9 cellular contexts compared by ENCODE assay signal in the genomic region with DNA sequence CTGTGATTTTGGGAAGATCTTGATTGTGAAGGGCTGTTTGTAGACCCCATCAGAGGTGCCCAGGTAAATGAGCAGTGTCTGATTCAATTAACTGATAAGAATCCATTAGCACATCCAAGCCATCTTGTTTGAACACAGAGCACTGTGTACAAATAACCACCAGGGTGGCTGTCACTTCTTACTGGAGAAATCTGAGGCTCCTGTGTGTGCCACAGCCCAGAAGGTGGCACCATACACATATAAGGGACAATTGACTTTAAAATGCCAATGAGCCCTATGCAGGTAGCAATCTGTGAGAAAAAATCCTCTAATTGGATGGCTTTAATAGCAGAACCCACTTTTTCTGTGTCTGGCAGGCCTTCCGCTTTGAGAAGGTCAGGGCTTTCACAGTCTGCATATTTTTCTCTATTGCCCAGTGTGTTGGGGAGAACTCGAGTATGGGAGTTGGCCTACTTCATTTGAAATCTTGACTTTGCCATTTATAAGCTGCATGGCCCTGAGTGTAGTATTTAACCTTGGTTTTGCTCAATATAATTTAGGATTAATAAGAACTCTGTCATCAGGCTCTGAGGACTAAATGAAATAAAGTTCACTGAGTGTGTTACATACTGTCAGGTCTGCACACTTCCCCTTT.
DNase-seq lines count a peak whose midpoint lies in the region; ATAC-seq and TF ChIP-seq lines count a peak whose summit lies in the region.
"Had no signal": no experiment of that assay in that cellular context is flagged by ENCODE, and none has a peak within 500 bp of the region (broad histone marks: within the 10 kb centered on the region; RNA-seq: fewer than 3 reads in every experiment).

No MANE protein-coding gene starts in this region.

- intact Hi-C loops in stomach (cut with DNase I; ENCODE audit: low total_unique reads), result no loop called here

- TF ChIP-seq POLR2A in stomach (IDR thresholded peaks at IDR 0.05), result no peak

- ATAC-seq in stimulated activated effector memory CD8-positive, alpha-beta T cell treated with anti-CD3 and anti-CD28 coated beads, Interleukin-12 subunit alpha, Interleukin-12 subunit beta, amount 100 ng/mL, for 72 hours, result no peak
- ATAC-seq: CD8-positive, alpha-beta T cell had no signal

- H3K4me3 ChIP-seq in stomach, result no peak overlapping the region

- H3K27me3 ChIP-seq in stomach, result no peaks in the 10 kb centered on the region

- peak; percentile 28 to 52 for DNase-seq in NCI-H524 (lab: John Stamatoyannopoulos, UW)
- no peak for DNase-seq in NCI-H524 treated with DMSO at 0.1 percent for 48 hours (lab: John Stamatoyannopoulos, UW)
- peak; percentile 12 for DNase-seq in renal cortical epithelial cell (ENCODE audit: low read depth)
- no peak for DNase-seq in stomach
- no peak for DNase-seq in stimulated activated effector memory CD8-positive, alpha-beta T cell treated with anti-CD3 and anti-CD28 coated beads, Interleukin-12 subunit alpha, Interleukin-12 subunit beta, amount 100 ng/mL, for 72 hours (ENCODE audit: low spot score in 2 of 2)
- DNase-seq in mucosa of gallbladder (ENCODE audit: low spot score), result no peak
- DNase-seq: CD8-positive, alpha-beta T cell had no signal

- TF ChIP-seq RAD21 in Ishikawa (IDR thresholded peaks at IDR 0.05; ENCODE audit: low read depth), result peak; percentile 19; the same call in 1 of the 2 replicates

- TF ChIP-seq CTCF in brain (conservative IDR thresholded peaks at IDR 0.05), result peak; percentile 71 to 75
- TF ChIP-seq CTCF in stomach (IDR thresholded peaks at IDR 0.05), result no peak

- H3K27ac ChIP-seq in stomach, result no peak overlapping the region

- H3K9me3 ChIP-seq in stomach, result no peaks in the 10 kb centered on the region

- H3K4me1 Mint-ChIP-seq in brain, result peaks cover 27% of the 10 kb centered on the region
- no peaks in the 10 kb centered on the region for H3K4me1 Mint-ChIP-seq in stimulated activated effector memory CD8-positive, alpha-beta T cell treated with anti-CD3 and anti-CD28 coated beads, Interleukin-12 subunit alpha, Interleukin-12 subunit beta, amount 100 ng/mL, for 72 hours

- WGBS in stomach, 5 donors, result 68 to 86% (median 80%) methylated on average over 2 of the region's 2 CpGs

- no peaks in the 10 kb centered on the region for H3K36me3 ChIP-seq in stomach

- H3K9me3 Mint-ChIP-seq in brain, result peaks cover 0 to 2% (median 0%) of the 10 kb centered on the region in 5 experiments
- H3K9me3 Mint-ChIP-seq in stimulated activated effector memory CD8-positive, alpha-beta T cell treated with anti-CD3 and anti-CD28 coated beads, Interleukin-12 subunit alpha, Interleukin-12 subunit beta, amount 100 ng/mL, for 72 hours, result no peaks in the 10 kb centered on the region
- H3K9me3 Mint-ChIP-seq: CD8-positive, alpha-beta T cell had no signal

- peaks cover 0 to 3% (median 0%) of the 10 kb centered on the region in 4 donors for H3K4me1 ChIP-seq in stomach

- H3K27me3 Mint-ChIP-seq in brain, result peaks cover 8% of the 10 kb centered on the region

- no peak overlapping the region for H3K4me3 Mint-ChIP-seq in brain
- H3K4me3 Mint-ChIP-seq in stimulated activated effector memory CD8-positive, alpha-beta T cell treated with anti-CD3 and anti-CD28 coated beads, Interleukin-12 subunit alpha, Interleukin-12 subunit beta, amount 100 ng/mL, for 72 hours, result no peak overlapping the region
- H3K4me3 Mint-ChIP-seq: CD8-positive, alpha-beta T cell had no signal

- H3K27ac Mint-ChIP-seq in brain, result peak overlapping the region in 1 of 5 experiments; percentile 47
- H3K27ac Mint-ChIP-seq in stimulated activated effector memory CD8-positive, alpha-beta T cell treated with anti-CD3 and anti-CD28 coated beads, Interleukin-12 subunit alpha, Interleukin-12 subunit beta, amount 100 ng/mL, for 72 hours, result no peak overlapping the region
- H3K27ac Mint-ChIP-seq: CD8-positive, alpha-beta T cell had no signal

- TF ChIP-seq EP300 in Ishikawa (IDR thresholded peaks at IDR 0.05; ENCODE audit: borderline replicate concordance) (no peak), stomach (IDR thresholded peaks at IDR 0.05) (no peak)

- no peaks in the 10 kb centered on the region for H3K36me3 Mint-ChIP-seq in brain
- H3K36me3 Mint-ChIP-seq in stimulated activated effector memory CD8-positive, alpha-beta T cell treated with anti-CD3 and anti-CD28 coated beads, Interleukin-12 subunit alpha, Interleukin-12 subunit beta, amount 100 ng/mL, for 72 hours, result no peaks in the 10 kb centered on the region
- H3K36me3 Mint-ChIP-seq: CD8-positive, alpha-beta T cell had no signal

TF ChIP-seq in Ishikawa, 13 proteins besides CTCF, POLR2A, EP300 and RAD21:
- TF ChIP-seq EGR1 (IDR thresholded peaks at IDR 0.05), result no peak
- TF ChIP-seq TAF1 (IDR thresholded peaks at IDR 0.05; ENCODE audit: low read depth), result no peak
- no peak for TF ChIP-seq ZBTB7A (IDR thresholded peaks at IDR 0.05; ENCODE audit: low read depth)
- no peak for TF ChIP-seq FOXM1 (IDR thresholded peaks at IDR 0.05; ENCODE audit: borderline replicate concordance, low read depth)
- no peak for TF ChIP-seq CREB1 (IDR thresholded peaks at IDR 0.05; ENCODE audit: low read depth)
- TF ChIP-seq, protein P1, sequence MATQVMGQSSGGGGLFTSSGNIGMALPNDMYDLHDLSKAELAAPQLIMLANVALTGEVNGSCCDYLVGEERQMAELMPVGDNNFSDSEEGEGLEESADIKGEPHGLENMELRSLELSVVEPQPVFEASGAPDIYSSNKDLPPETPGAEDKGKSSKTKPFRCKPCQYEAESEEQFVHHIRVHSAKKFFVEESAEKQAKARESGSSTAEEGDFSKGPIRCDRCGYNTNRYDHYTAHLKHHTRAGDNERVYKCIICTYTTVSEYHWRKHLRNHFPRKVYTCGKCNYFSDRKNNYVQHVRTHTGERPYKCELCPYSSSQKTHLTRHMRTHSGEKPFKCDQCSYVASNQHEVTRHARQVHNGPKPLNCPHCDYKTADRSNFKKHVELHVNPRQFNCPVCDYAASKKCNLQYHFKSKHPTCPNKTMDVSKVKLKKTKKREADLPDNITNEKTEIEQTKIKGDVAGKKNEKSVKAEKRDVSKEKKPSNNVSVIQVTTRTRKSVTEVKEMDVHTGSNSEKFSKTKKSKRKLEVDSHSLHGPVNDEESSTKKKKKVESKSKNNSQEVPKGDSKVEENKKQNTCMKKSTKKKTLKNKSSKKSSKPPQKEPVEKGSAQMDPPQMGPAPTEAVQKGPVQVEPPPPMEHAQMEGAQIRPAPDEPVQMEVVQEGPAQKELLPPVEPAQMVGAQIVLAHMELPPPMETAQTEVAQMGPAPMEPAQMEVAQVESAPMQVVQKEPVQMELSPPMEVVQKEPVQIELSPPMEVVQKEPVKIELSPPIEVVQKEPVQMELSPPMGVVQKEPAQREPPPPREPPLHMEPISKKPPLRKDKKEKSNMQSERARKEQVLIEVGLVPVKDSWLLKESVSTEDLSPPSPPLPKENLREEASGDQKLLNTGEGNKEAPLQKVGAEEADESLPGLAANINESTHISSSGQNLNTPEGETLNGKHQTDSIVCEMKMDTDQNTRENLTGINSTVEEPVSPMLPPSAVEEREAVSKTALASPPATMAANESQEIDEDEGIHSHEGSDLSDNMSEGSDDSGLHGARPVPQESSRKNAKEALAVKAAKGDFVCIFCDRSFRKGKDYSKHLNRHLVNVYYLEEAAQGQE (IDR thresholded peaks at IDR 0.05; ENCODE audit: low read depth), result no peak
- TF ChIP-seq TEAD4 (IDR thresholded peaks at IDR 0.05), result no peak
- TF ChIP-seq YY1 (IDR thresholded peaks at IDR 0.05; ENCODE audit: low read depth), result no peak
- TF ChIP-seq TCF12 (IDR thresholded peaks at IDR 0.05; ENCODE audit: low read depth), result no peak
- TF ChIP-seq, protein P2, sequence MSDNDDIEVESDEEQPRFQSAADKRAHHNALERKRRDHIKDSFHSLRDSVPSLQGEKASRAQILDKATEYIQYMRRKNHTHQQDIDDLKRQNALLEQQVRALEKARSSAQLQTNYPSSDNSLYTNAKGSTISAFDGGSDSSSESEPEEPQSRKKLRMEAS (IDR thresholded peaks at IDR 0.05), result no peak
- no peak for TF ChIP-seq CEBPB (IDR thresholded peaks at IDR 0.05)
- TF ChIP-seq, protein P3, sequence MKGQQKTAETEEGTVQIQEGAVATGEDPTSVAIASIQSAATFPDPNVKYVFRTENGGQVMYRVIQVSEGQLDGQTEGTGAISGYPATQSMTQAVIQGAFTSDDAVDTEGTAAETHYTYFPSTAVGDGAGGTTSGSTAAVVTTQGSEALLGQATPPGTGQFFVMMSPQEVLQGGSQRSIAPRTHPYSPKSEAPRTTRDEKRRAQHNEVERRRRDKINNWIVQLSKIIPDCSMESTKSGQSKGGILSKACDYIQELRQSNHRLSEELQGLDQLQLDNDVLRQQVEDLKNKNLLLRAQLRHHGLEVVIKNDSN (IDR thresholded peaks at IDR 0.05), result no peak
- no peak for TF ChIP-seq NFIC (IDR thresholded peaks at IDR 0.05)

Comparison
In these comparisons a context has a peak if more than half of its experiments do, and no peak if none do; other contexts are left out.
1. DNase-seq: peak in NCI-H524 (2 of 2) and renal cortical epithelial cell (single experiment); none in NCI-H524 treated with DMSO at 0.1 percent for 48 hours (single experiment), stomach (single experiment), stimulated activated effector memory CD8-positive, alpha-beta T cell treated with anti-CD3 and anti-CD28 coated beads, Interleukin-12 subunit alpha, Interleukin-12 subunit beta, amount 100 ng/mL, for 72 hours (0 of 2) and mucosa of gallbladder (single experiment).
2. CTCF ChIP-seq: peak in brain (2 of 2); none in stomach (0 of 7).